In genomic region chr6:43370003-43370580, GRCh38 we compare ENCODE assay signal across 8 cellular contexts. TPM values are rescaled to one million over a fixed set of nuclear protein-coding genes. Genes with fewer than 3 reads are reported as not detected.
A peak's percentile ranks its signal among the peaks of the same experiment; 100 is the strongest.
DNase-seq lines count a peak whose midpoint lies in the region; ATAC-seq, FAIRE-seq and TF ChIP-seq lines count a peak whose summit lies in the region.
"Not testable (repeated sequence)": the region's sequence is repeated elsewhere in the genome, so short reads cannot be mapped to it uniquely, and the experiment has no call there.

No MANE protein-coding gene starts in this region.

- H3K36me3 ChIP-seq in BLaER1; SJCRH30; astrocyte (ENCODE audit: insufficient read depth, low read length); mucosa of stomach (ENCODE audit: control insufficient read depth, insufficient read depth, low read length): not testable (repeated sequence)

- H2AFZ ChIP-seq in astrocyte (ENCODE audit: low read depth, low read length) = peak overlapping the region; percentile 75

- not testable (repeated sequence) for DNase-seq in SJCRH30; astrocyte (ENCODE audit: low read depth); fibroblast of the aortic adventitia (ENCODE audit: low read depth); stimulated activated naive B cell treated with anti-CD40 and anti-IgM and Interleukin-4, amounts not matched to agents 10 μg/mL and 1 μg/mL and 100 μg/mL, for 72 hours

- H4K20me1 ChIP-seq in BLaER1 = peaks cover 34% of the 10 kb centered on the region
- not testable (repeated sequence) for H4K20me1 ChIP-seq in astrocyte (ENCODE audit: insufficient read depth, low read length)

- TF ChIP-seq CTCF in astrocyte (IDR thresholded peaks at IDR 0.05; ENCODE audit: insufficient read depth, low read depth, low read length); fibroblast of the aortic adventitia (IDR thresholded peaks at IDR 0.05; ENCODE audit: insufficient read depth, low read length): not testable (repeated sequence)

- H3K4me2 ChIP-seq in BLaER1 = peak overlapping the region; percentile 88
- H3K4me2 ChIP-seq in astrocyte (ENCODE audit: low read length) = peak overlapping the region; percentile 88

- not testable (repeated sequence) for H3K27me3 Mint-ChIP-seq in astrocyte (ENCODE audit: low read depth, unreplicated experiment); stimulated activated naive B cell treated with anti-CD40 and anti-IgM and Interleukin-4, amounts not matched to agents 10 μg/mL and 1 μg/mL and 100 μg/mL, for 72 hours

- H3K4me3 ChIP-seq in BLaER1 (peak overlapping the region; percentile 95), SJCRH30 (peak overlapping the region; percentile 70), astrocyte (ENCODE audit: insufficient read depth, low read depth, low read length) (peak overlapping the region; percentile 54), fibroblast of the aortic adventitia (ENCODE audit: low read depth, low read length) (peak overlapping the region; percentile 53), mucosa of stomach (ENCODE audit: low read length) (peak overlapping the region; percentile 77)

- not testable (repeated sequence) for H3K36me3 Mint-ChIP-seq in astrocyte (ENCODE audit: low read depth, unreplicated experiment)
- peaks cover 7 to 15% of the 10 kb centered on the region in 2 donors for H3K36me3 Mint-ChIP-seq in stimulated activated naive B cell treated with anti-CD40 and anti-IgM and Interleukin-4, amounts not matched to agents 10 μg/mL and 1 μg/mL and 100 μg/mL, for 72 hours

- peaks cover 11% of the 10 kb centered on the region for H3K79me2 ChIP-seq in astrocyte (ENCODE audit: insufficient read depth, low read length)

- H3K9ac ChIP-seq in BLaER1 = peak overlapping the region; percentile 92
- H3K9ac ChIP-seq in astrocyte (ENCODE audit: low read length) = peak overlapping the region; percentile 78
- peak overlapping the region; percentile 10 for H3K9ac ChIP-seq in mucosa of stomach (ENCODE audit: low read length)

- H3K4me1 ChIP-seq in BLaER1 = peaks cover 64% of the 10 kb centered on the region
- not testable (repeated sequence) for H3K4me1 ChIP-seq in SJCRH30
- H3K4me1 ChIP-seq in astrocyte (ENCODE audit: insufficient read depth, low read length) = peaks cover 10% of the 10 kb centered on the region
- peaks cover 11% of the 10 kb centered on the region for H3K4me1 ChIP-seq in mucosa of stomach (ENCODE audit: control insufficient read depth, insufficient read depth, low read length)

- not testable (repeated sequence) for H3K9me3 Mint-ChIP-seq in astrocyte (ENCODE audit: unreplicated experiment); stimulated activated naive B cell treated with anti-CD40 and anti-IgM and Interleukin-4, amounts not matched to agents 10 μg/mL and 1 μg/mL and 100 μg/mL, for 72 hours

- peak; percentile 5 for ATAC-seq in GM21390 (IDR thresholded peaks at IDR 0.05; ENCODE audit: unreplicated experiment)
- peak; percentile 7 for ATAC-seq in HG03108 (IDR thresholded peaks at IDR 0.05; ENCODE audit: unreplicated experiment)
- peak; percentile 5 to 28 for ATAC-seq in stimulated activated naive B cell treated with anti-CD40 and anti-IgM and Interleukin-4, amounts not matched to agents 10 μg/mL and 1 μg/mL and 100 μg/mL, for 72 hours (replicated peaks)

- not testable (repeated sequence) for H3K4me1 Mint-ChIP-seq in astrocyte (ENCODE audit: low read depth, unreplicated experiment)
- H3K4me1 Mint-ChIP-seq in stimulated activated naive B cell treated with anti-CD40 and anti-IgM and Interleukin-4, amounts not matched to agents 10 μg/mL and 1 μg/mL and 100 μg/mL, for 72 hours = peaks cover 47 to 72% of the 10 kb centered on the region in 2 donors

- H3K27ac ChIP-seq in BLaER1 = peak overlapping the region; percentile 92
- peak overlapping the region; percentile 25; the same call in 1 of the 2 replicates for H3K27ac ChIP-seq in SJCRH30
- peak overlapping the region; percentile 45 for H3K27ac ChIP-seq in astrocyte (ENCODE audit: low read depth, low read length)

- peak overlapping the region; percentile 79 for H3K4me3 Mint-ChIP-seq in astrocyte (ENCODE audit: unreplicated experiment)
- H3K4me3 Mint-ChIP-seq in stimulated activated naive B cell treated with anti-CD40 and anti-IgM and Interleukin-4, amounts not matched to agents 10 μg/mL and 1 μg/mL and 100 μg/mL, for 72 hours = peak overlapping the region; percentile 86 to 93

- FAIRE-seq in astrocyte (lab: Jason Lieb, UNC) = not testable (repeated sequence)

- H3K9me3 ChIP-seq in BLaER1; SJCRH30 (replicated peaks); astrocyte (ENCODE audit: insufficient read depth, low read depth, low read length); mucosa of stomach (ENCODE audit: control insufficient read depth, low read length): not testable (repeated sequence)

- H3K27me3 ChIP-seq in BLaER1 = peaks cover 21% of the 10 kb centered on the region
- H3K27me3 ChIP-seq in SJCRH30; astrocyte (ENCODE audit: insufficient read depth, low read length); mucosa of stomach (ENCODE audit: control insufficient read depth, insufficient read depth, low read length): not testable (repeated sequence)

- H3K27ac Mint-ChIP-seq in astrocyte (ENCODE audit: unreplicated experiment) = peak overlapping the region; percentile 80
- H3K27ac Mint-ChIP-seq in stimulated activated naive B cell treated with anti-CD40 and anti-IgM and Interleukin-4, amounts not matched to agents 10 μg/mL and 1 μg/mL and 100 μg/mL, for 72 hours = peak overlapping the region; percentile 98

RNA-seq across cellular contexts. Expression of gene ZNF318, which starts 0.6 kb away (rescaled TPM):
- 17.2 and 17.7 TPM in 2 replicates for total RNA-seq in SJCRH30 (2014; rRNA removed; shearing (Covaris generic))
- total RNA-seq in astrocyte (9.8 and 10.9 TPM in 2 replicates), fibroblast of the aortic adventitia (ENCODE audit: low replicate concordance) (14.2 and 19.6 TPM in 2 replicates)

RNA-seq across cellular contexts. Expression of gene ABCC10, which starts 57.2 kb away (rescaled TPM):
- total RNA-seq in SJCRH30 (2014; rRNA removed; shearing (Covaris generic)) = 6.9 and 10.3 TPM in 2 replicates
- total RNA-seq in astrocyte = 37.2 and 40.8 TPM in 2 replicates
- 12.0 and 25.8 TPM in 2 replicates for total RNA-seq in fibroblast of the aortic adventitia (ENCODE audit: low replicate concordance)

Comparison
In these comparisons a context has a peak if more than half of its experiments do, and no peak if none do; other contexts are left out.
1. H3K27ac ChIP-seq: peak in every context shown above with its lines; median percentile 92 in BLaER1; 45 in astrocyte; 25 in SJCRH30.
2. H3K9ac ChIP-seq: peak in every context shown above with its lines; median percentile 92 in BLaER1; 78 in astrocyte; 10 in mucosa of stomach.